ENCODE assay signal across 8 cellular contexts in genomic region chr17:50507871-50508572, GRCh38. TPM values are rescaled to one million over a fixed set of nuclear protein-coding genes. Genes with fewer than 3 reads are reported as not detected.
DNase-seq lines count a peak whose midpoint lies in the region; ATAC-seq and TF ChIP-seq lines count a peak whose summit lies in the region.

TSS of gene MYCBPAP (plus strand) at chr17:50508439. CDS start at chr17:50508675, 236 bp downstream.

- intact Hi-C loops in dendritic cell treated with granulocyte-macrophage colony-stimulating factor and Interleukin-4, amounts not matched to agents 40 ng/mL and 50 ng/mL, for 4 days (cut with micrococcal nuclease) = no loop called here
- intact Hi-C loops in left lung (cut with DNase I) = no loop called here

- peaks cover 19% of the 10 kb centered on the region for H3K27me3 Mint-ChIP-seq in dendritic cell treated with granulocyte-macrophage colony-stimulating factor and Interleukin-4, amounts not matched to agents 40 ng/mL and 50 ng/mL, for 4 days

- ATAC-seq in GM18520 (IDR thresholded peaks at IDR 0.05; ENCODE audit: unreplicated experiment) (peak; percentile 54), left lung (peak; percentile 88), GM19035 (IDR thresholded peaks at IDR 0.05; ENCODE audit: unreplicated experiment) (no peak)

- H3K9me3 Mint-ChIP-seq in dendritic cell treated with granulocyte-macrophage colony-stimulating factor and Interleukin-4, amounts not matched to agents 40 ng/mL and 50 ng/mL, for 4 days = no peaks in the 10 kb centered on the region

- H3K9me3 ChIP-seq in left lung = no peaks in the 10 kb centered on the region

- peak within 1 kb of the TSS; percentile 28 for H3K27ac Mint-ChIP-seq in dendritic cell treated with granulocyte-macrophage colony-stimulating factor and Interleukin-4, amounts not matched to agents 40 ng/mL and 50 ng/mL, for 4 days

- peaks cover 32% of the 10 kb centered on the region for H3K4me1 Mint-ChIP-seq in dendritic cell treated with granulocyte-macrophage colony-stimulating factor and Interleukin-4, amounts not matched to agents 40 ng/mL and 50 ng/mL, for 4 days (ENCODE audit: low read depth)

- H3K36me3 ChIP-seq in left lung = no peaks in the 10 kb centered on the region

- peaks cover 0 to 14% of the 10 kb centered on the region in 2 donors for H3K4me1 ChIP-seq in left lung

- no peaks in the 10 kb centered on the region for H3K36me3 Mint-ChIP-seq in dendritic cell treated with granulocyte-macrophage colony-stimulating factor and Interleukin-4, amounts not matched to agents 40 ng/mL and 50 ng/mL, for 4 days (ENCODE audit: low read depth)

- peak within 1 kb of the TSS; percentile 39 to 66 for H3K27ac ChIP-seq in left lung

- peak within 1 kb of the TSS; percentile 49 to 55 for H3K4me3 ChIP-seq in left lung

- H3K4me3 Mint-ChIP-seq in dendritic cell treated with granulocyte-macrophage colony-stimulating factor and Interleukin-4, amounts not matched to agents 40 ng/mL and 50 ng/mL, for 4 days = peak within 1 kb of the TSS; percentile 73

- no peaks in the 10 kb centered on the region for H3K27me3 ChIP-seq in left lung

- TF ChIP-seq CTCF in left lung (IDR thresholded peaks at IDR 0.05) = no peak

- DNase-seq in NCI-H146 (lab: John Stamatoyannopoulos, UW) (peak; percentile 83), left lung (peak; percentile 85 to 95), NCI-H2107 (lab: John Stamatoyannopoulos, UW) (no peak)
- DNase-seq in activated CD4-positive, alpha-beta T cell treated with anti-CD3 and anti-CD28 coated beads, Interleukin-2, amount 50 U/mL, for 24 hours (ENCODE audit: low read depth in 1 of 2, low spot score in 1 of 2) = peak; percentile 50 to 73
- DNase-seq in stimulated activated CD4-positive, alpha-beta T cell treated with anti-CD3 and anti-CD28 coated beads, Interleukin-2, amount 100 ng/mL, for 24 hours = peak; percentile 80 to 86

RNA-seq across cellular contexts. Expression of gene MYCBPAP, which starts in this region (rescaled TPM):
- total RNA-seq in left lung = 1 to 10 TPM; 1.4 to 2.7 TPM
